ENCODE assay signal across 9 cellular contexts in genomic region chr20:59004493-59004762, GRCh38. TPM values are rescaled to one million over a fixed set of nuclear protein-coding genes. Genes with fewer than 3 reads are reported as not detected.
A peak's percentile ranks its signal among the peaks of the same experiment; 100 is the strongest.
DNase-seq lines count a peak whose midpoint lies in the region; ATAC-seq and TF ChIP-seq lines count a peak whose summit lies in the region.
"Had no signal": no experiment of that assay in that cellular context is flagged by ENCODE, and none has a peak within 500 bp of the region (broad histone marks: within the 10 kb centered on the region; RNA-seq: fewer than 3 reads in every experiment).

No MANE protein-coding gene starts in this region.

- H3K36me3 Mint-ChIP-seq in activated naive CD8-positive, alpha-beta T cell treated with anti-CD3 and anti-CD28 coated beads, Interleukin-2, amount 10 ng/mL, durations not matched to agents 7 days and 5 days = peaks cover 6% of the 10 kb centered on the region

- intact Hi-C loops in mucosa of descending colon (cut with DNase I, micrococcal nuclease) (no loop called here), vagina (cut with DNase I) (no loop called here)

- peak; percentile 25 for DNase-seq in activated gamma-delta T cell treated with Interleukin-2 at 50 U/mL for 16 hours
- DNase-seq in activated gamma-delta T cell (lab: John Stamatoyannopoulos, UW) = no peak
- no peak for DNase-seq in activated naive CD8-positive, alpha-beta T cell treated with anti-CD3 and anti-CD28 coated beads, Interleukin-2, amount 10 ng/mL, durations not matched to agents 7 days and 5 days
- peak; percentile 62 to 88 (median 71) for DNase-seq in mucosa of descending colon
- DNase-seq in vagina (ENCODE audit: extremely low spot score in 2 of 2) = no peak
- no peak for DNase-seq in NAMALWA (ENCODE audit: low spot score)
- no peak for DNase-seq in cerebellar nuclear complex (lab: John Stamatoyannopoulos, UW)

- H3K9me3 ChIP-seq in mucosa of descending colon (no peaks in the 10 kb centered on the region), vagina (no peaks in the 10 kb centered on the region)

- peaks cover 29% of the 10 kb centered on the region for H3K4me1 Mint-ChIP-seq in activated naive CD8-positive, alpha-beta T cell treated with anti-CD3 and anti-CD28 coated beads, Interleukin-2, amount 10 ng/mL, durations not matched to agents 7 days and 5 days

- peak overlapping the region; percentile 76 for H3K27ac ChIP-seq in vagina

- H3K4me3 ChIP-seq in mucosa of descending colon (no peak overlapping the region), vagina (no peak overlapping the region)

- peak overlapping the region; percentile 89 for H3K4me3 Mint-ChIP-seq in activated naive CD8-positive, alpha-beta T cell treated with anti-CD3 and anti-CD28 coated beads, Interleukin-2, amount 10 ng/mL, durations not matched to agents 7 days and 5 days

- no peak for ATAC-seq in activated naive CD8-positive, alpha-beta T cell treated with anti-CD3 and anti-CD28 coated beads, Interleukin-2, amount 10 ng/mL, durations not matched to agents 7 days and 5 days (ENCODE audit: low read depth)
- no peak for ATAC-seq in mucosa of descending colon
- ATAC-seq in HG02623 (IDR thresholded peaks at IDR 0.05; ENCODE audit: unreplicated experiment) = no peak

- H3K9me3 Mint-ChIP-seq in activated naive CD8-positive, alpha-beta T cell treated with anti-CD3 and anti-CD28 coated beads, Interleukin-2, amount 10 ng/mL, durations not matched to agents 7 days and 5 days = no peaks in the 10 kb centered on the region

- POLR2A ChIA-PET in activated naive CD8-positive, alpha-beta T cell treated with anti-CD3 and anti-CD28 coated beads, Interleukin-2, amount 10 ng/mL, durations not matched to agents 7 days and 5 days (lab: Charles Lee) = interaction anchor here (1.1 to 2.5 kb wide), 3 partner anchors 23 to 113 kb away, joined by 3 to 14 read pairs (median 6); partner anchors contain the start of gene ATP5F1E

- H3K4me1 ChIP-seq in mucosa of descending colon (ENCODE audit: low read depth) (peaks cover 32% of the 10 kb centered on the region), vagina (peaks cover 34% of the 10 kb centered on the region)

- H3K27me3 Mint-ChIP-seq in activated naive CD8-positive, alpha-beta T cell treated with anti-CD3 and anti-CD28 coated beads, Interleukin-2, amount 10 ng/mL, durations not matched to agents 7 days and 5 days = no peaks in the 10 kb centered on the region

- no peaks in the 10 kb centered on the region for H3K27me3 ChIP-seq in vagina

- no peak for TF ChIP-seq POLR2A in vagina (IDR thresholded peaks at IDR 0.05)

- H3K36me3 ChIP-seq in mucosa of descending colon (ENCODE audit: low read depth) (peaks cover 4% of the 10 kb centered on the region), vagina (peaks cover 0 to 7% of the 10 kb centered on the region in 2 donors)

- no peak for TF ChIP-seq CTCF in mucosa of descending colon (IDR thresholded peaks at IDR 0.05)
- TF ChIP-seq CTCF in vagina (IDR thresholded peaks at IDR 0.05) = no peak

- peak overlapping the region; percentile 95 for H3K27ac Mint-ChIP-seq in activated naive CD8-positive, alpha-beta T cell treated with anti-CD3 and anti-CD28 coated beads, Interleukin-2, amount 10 ng/mL, durations not matched to agents 7 days and 5 days

RNA-seq across cellular contexts. Expression of gene CTSZ, which starts 2.6 kb away (rescaled TPM):
- total RNA-seq in activated naive CD8-positive, alpha-beta T cell treated with anti-CD3 and anti-CD28 coated beads, Interleukin-2, amount 10 ng/mL, durations not matched to agents 7 days and 5 days = 10 to 100 TPM; 48.9 to 49.2 TPM
- total RNA-seq in mucosa of descending colon (100 to 1,000 TPM; 269 to 272 (median 271) TPM), vagina (128 TPM)

RNA-seq across cellular contexts. Expression of gene TUBB1, which starts 14.8 kb away (rescaled TPM):
- not detected for total RNA-seq in activated naive CD8-positive, alpha-beta T cell treated with anti-CD3 and anti-CD28 coated beads, Interleukin-2, amount 10 ng/mL, durations not matched to agents 7 days and 5 days
- total RNA-seq in mucosa of descending colon = not detected
- not detected for total RNA-seq in vagina
- total RNA-seq: glomerular endothelial cell had no signal

RNA-seq across cellular contexts. Expression of gene NELFCD, which starts 23.4 kb away (rescaled TPM):
- total RNA-seq in activated naive CD8-positive, alpha-beta T cell treated with anti-CD3 and anti-CD28 coated beads, Interleukin-2, amount 10 ng/mL, durations not matched to agents 7 days and 5 days = 10 to 100 TPM; 71.7 to 76.4 TPM
- total RNA-seq in mucosa of descending colon (10 to 100 TPM; 47.9 to 51.7 (median 50.0) TPM), vagina (85.7 TPM)

RNA-seq across cellular contexts. Expression of gene ATP5F1E, which starts 27.7 kb away (rescaled TPM):
- 10 to 100 TPM; 81.1 to 87.3 TPM for total RNA-seq in activated naive CD8-positive, alpha-beta T cell treated with anti-CD3 and anti-CD28 coated beads, Interleukin-2, amount 10 ng/mL, durations not matched to agents 7 days and 5 days
- total RNA-seq in mucosa of descending colon (10 to 100 TPM; 65.4 to 76.1 (median 71.3) TPM), vagina (22.8 TPM)

RNA-seq across cellular contexts. Expression of gene PRELID3B, which starts 38.2 kb away (rescaled TPM):
- total RNA-seq in activated naive CD8-positive, alpha-beta T cell treated with anti-CD3 and anti-CD28 coated beads, Interleukin-2, amount 10 ng/mL, durations not matched to agents 7 days and 5 days = 10 to 100 TPM; 57.3 to 65.7 TPM
- total RNA-seq in mucosa of descending colon = 100 to 1,000 TPM in 2 of 3 donors, 10 to 100 TPM in 1; 82.3 to 142 (median 121) TPM
- 73.4 TPM for total RNA-seq in vagina

Comparison
In these comparisons a context has a peak if more than half of its experiments do, and no peak if none do; other contexts are left out.
1. DNase-seq: peak in activated gamma-delta T cell treated with Interleukin-2 at 50 U/mL for 16 hours (single experiment) and mucosa of descending colon (3 of 3); none in activated gamma-delta T cell (single experiment), activated naive CD8-positive, alpha-beta T cell treated with anti-CD3 and anti-CD28 coated beads, Interleukin-2, amount 10 ng/mL, durations not matched to agents 7 days and 5 days (single experiment), vagina (0 of 2), NAMALWA (single experiment) and cerebellar nuclear complex (0 of 2).